ENCODE assay signal across 8 cellular contexts in the genomic region with DNA sequence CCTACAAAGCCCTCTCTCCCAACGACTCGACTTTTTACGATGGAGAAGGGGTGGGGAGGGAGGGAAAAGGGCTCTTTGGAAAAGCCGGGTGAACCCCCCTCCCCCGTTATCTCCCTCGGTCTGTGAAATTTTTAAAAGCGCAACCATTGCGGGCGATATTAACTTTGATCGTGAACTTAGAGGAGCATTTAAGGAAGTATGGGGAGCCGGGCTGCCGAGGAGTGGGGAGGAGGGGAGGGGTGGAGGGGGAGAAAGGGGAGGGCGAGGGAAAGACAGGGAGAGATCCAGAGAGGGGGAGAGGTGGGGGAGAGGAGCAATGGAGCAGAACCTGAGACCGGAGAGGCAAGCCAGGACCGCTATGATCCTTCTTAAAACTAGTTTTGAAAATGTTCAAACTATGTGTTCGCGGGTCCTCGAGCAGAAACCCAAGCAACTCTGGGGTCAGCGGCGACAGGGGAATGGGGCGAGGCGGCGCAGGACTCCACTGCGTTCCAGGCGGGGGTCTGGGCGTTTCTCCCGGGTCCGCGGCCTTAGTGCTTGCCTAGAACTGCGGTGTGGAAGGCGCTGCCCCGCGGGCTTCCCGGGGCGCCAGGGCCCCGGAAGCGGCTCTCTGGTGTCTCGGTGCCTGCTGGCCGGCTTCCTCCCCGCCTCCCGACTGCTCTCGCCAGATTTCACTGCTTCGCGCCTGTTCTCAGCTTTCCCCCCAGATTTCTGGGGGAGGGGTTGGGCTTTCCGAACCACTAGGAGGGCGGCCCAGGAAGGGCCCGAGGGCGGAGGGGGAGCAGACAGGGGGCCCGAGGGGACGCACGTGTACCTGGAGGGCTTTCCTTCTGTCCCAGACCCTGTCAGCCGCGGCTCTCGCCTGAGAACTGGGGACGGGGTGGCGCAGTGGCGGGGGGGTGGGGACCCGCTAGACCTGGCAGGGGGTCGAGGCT. TPM values are rescaled to one million over a fixed set of nuclear protein-coding genes. Genes with fewer than 3 reads are reported as not detected.
DNase-seq lines count a peak whose midpoint lies in the region; ATAC-seq and TF ChIP-seq lines count a peak whose summit lies in the region.

HOTAIR (minus strand) TSS at position 871 of the 935 bp plus-strand sequence.

- H3K27ac ChIP-seq in heart right ventricle: no peak within 1 kb of the TSS
- no peak within 1 kb of the TSS for H3K27ac ChIP-seq in Peyer's patch
- no peak within 1 kb of the TSS for H3K27ac ChIP-seq in colonic mucosa

- peak within 1 kb of the TSS; percentile 44 to 72 for H3K27ac Mint-ChIP-seq in stimulated activated naive CD8-positive, alpha-beta T cell treated with anti-CD3 and anti-CD28 coated beads, Interleukin-15, amount 100 ng/mL, for 72 hours

- WGBS in heart right ventricle, 2 donors: 2 to 3% methylated on average over 58 to 59 of the region's 59 CpGs

- H3K9ac ChIP-seq in colonic mucosa (ENCODE audit: low read depth in 2 of 2, low read length in 2 of 2): no peak within 1 kb of the TSS

- H3K4me3 Mint-ChIP-seq in stimulated activated naive CD8-positive, alpha-beta T cell treated with anti-CD3 and anti-CD28 coated beads, Interleukin-15, amount 100 ng/mL, for 72 hours: peak within 1 kb of the TSS; percentile 75 to 82

- DNase-seq in heart right ventricle (no peak), cardiac septum (ENCODE audit: low spot score) (no peak), Peyer's patch (no peak), fibroblast of mammary gland (ENCODE audit: low read depth) (no peak), colonic mucosa (no peak), hypothalamus (lab: John Stamatoyannopoulos, UW) (no peak), COR-L47 (lab: John Stamatoyannopoulos, UW) (no peak)
- peak in 1 of 2 donors; percentile 50 for DNase-seq in stimulated activated naive CD8-positive, alpha-beta T cell treated with anti-CD3 and anti-CD28 coated beads, Interleukin-15, amount 100 ng/mL, for 72 hours

- TF ChIP-seq POLR2A in Peyer's patch (IDR thresholded peaks at IDR 0.05): no peak

- no peaks in the 10 kb centered on the region for H3K9me3 ChIP-seq in heart right ventricle
- peaks cover 0 to 6% (median 0%) of the 10 kb centered on the region in 4 donors for H3K9me3 ChIP-seq in Peyer's patch
- H3K9me3 ChIP-seq in colonic mucosa: no peaks in the 10 kb centered on the region

- TF ChIP-seq CTCF in heart right ventricle (IDR thresholded peaks at IDR 0.05): no peak
- no peak for TF ChIP-seq CTCF in Peyer's patch (IDR thresholded peaks at IDR 0.05)
- TF ChIP-seq CTCF in fibroblast of mammary gland (conservative IDR thresholded peaks at IDR 0.05; ENCODE audit: control insufficient read depth, insufficient read depth, low read depth, low read length): no peak
- no peak for TF ChIP-seq CTCF in colonic mucosa (IDR thresholded peaks at IDR 0.05)

- no peaks in the 10 kb centered on the region for H3K36me3 ChIP-seq in heart right ventricle
- H3K36me3 ChIP-seq in Peyer's patch: no peaks in the 10 kb centered on the region
- H3K36me3 ChIP-seq in colonic mucosa: no peaks in the 10 kb centered on the region

- intact Hi-C loops in heart right ventricle (cut with DNase I) (no loop called here), cardiac septum (cut with DNase I) (no loop called here), colonic mucosa (cut with DNase I) (no loop called here)

- no peaks in the 10 kb centered on the region for H3K9me3 Mint-ChIP-seq in stimulated activated naive CD8-positive, alpha-beta T cell treated with anti-CD3 and anti-CD28 coated beads, Interleukin-15, amount 100 ng/mL, for 72 hours

- H3K4me1 ChIP-seq in heart right ventricle (peaks cover 2 to 28% (median 16%) of the 10 kb centered on the region in 9 donors), Peyer's patch (peaks cover 0 to 34% (median 16%) of the 10 kb centered on the region in 4 donors), colonic mucosa (no peaks in the 10 kb centered on the region)

- H3K4me3 ChIP-seq in heart right ventricle: peak within 1 kb of the TSS in 8 of 10 donors; percentile 0 to 39 (median 26)
- H3K4me3 ChIP-seq in Peyer's patch: peak within 1 kb of the TSS; percentile 4 to 63 (median 36)
- H3K4me3 ChIP-seq in fibroblast of mammary gland (ENCODE audit: control insufficient read depth, low read depth, low read length): peak within 1 kb of the TSS; percentile 54
- H3K4me3 ChIP-seq in colonic mucosa: no peak within 1 kb of the TSS

- ATAC-seq in heart right ventricle: peak in 1 of 8 donors; percentile 26
- ATAC-seq in stimulated activated naive CD8-positive, alpha-beta T cell treated with anti-CD3 and anti-CD28 coated beads, Interleukin-15, amount 100 ng/mL, for 72 hours: peak; percentile 66

- peaks cover 75 to 100% (median 100%) of the 10 kb centered on the region in 7 donors for H3K27me3 ChIP-seq in heart right ventricle
- H3K27me3 ChIP-seq in Peyer's patch: peaks cover 0 to 67% of the 10 kb centered on the region in 2 donors
- H3K27me3 ChIP-seq in colonic mucosa: peaks cover 95% of the 10 kb centered on the region

- peaks cover 98% of the 10 kb centered on the region for H3K27me3 Mint-ChIP-seq in stimulated activated naive CD8-positive, alpha-beta T cell treated with anti-CD3 and anti-CD28 coated beads, Interleukin-15, amount 100 ng/mL, for 72 hours

- peaks cover 33% of the 10 kb centered on the region for H3K4me1 Mint-ChIP-seq in stimulated activated naive CD8-positive, alpha-beta T cell treated with anti-CD3 and anti-CD28 coated beads, Interleukin-15, amount 100 ng/mL, for 72 hours

RNA-seq across cellular contexts. Expression of gene HOTAIR, which starts in this region (rescaled TPM):
- total RNA-seq in heart right ventricle (not detected), cardiac septum (not detected), Peyer's patch (1 to 10 TPM in 1 of 4 donors, not detected in 3; 1.4 TPM), colonic mucosa (not detected)
- not detected for polyA plus RNA-seq in heart right ventricle
